ENCODE assay signal across 1 cellular context in the genomic region with DNA sequence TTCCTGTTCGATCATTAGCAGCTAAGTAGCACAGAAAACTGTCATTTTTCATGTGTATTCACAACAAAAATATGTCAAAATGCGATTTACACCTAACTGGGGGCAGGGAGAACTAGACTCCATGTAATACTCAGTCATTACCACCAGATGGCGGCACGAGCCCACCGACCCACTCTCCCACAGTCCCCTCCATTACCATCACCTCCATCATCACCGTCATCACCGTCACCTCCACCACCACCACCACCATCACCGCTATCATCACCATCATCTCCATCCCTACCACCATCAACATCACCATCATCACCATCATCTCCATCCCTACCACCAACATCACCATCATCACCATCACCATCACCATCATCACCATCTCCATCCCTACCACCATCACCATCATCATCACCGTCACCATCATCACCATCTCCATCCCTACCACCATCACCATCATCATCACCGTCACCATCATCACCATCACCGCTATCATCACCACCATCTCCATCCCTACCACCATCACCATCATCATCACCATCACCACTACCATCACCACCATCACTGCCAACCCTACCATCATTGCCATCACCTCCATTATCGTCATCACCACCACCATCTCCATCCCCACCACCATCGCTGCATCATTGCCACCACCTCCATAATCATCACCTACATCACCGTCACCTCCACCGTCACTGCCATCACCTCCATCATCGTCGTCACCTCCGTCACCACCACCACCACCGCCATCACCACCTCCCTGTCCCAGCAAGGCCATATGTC.
TF ChIP-seq lines count a peak whose summit lies in the region.

No MANE protein-coding gene starts in this region.

TF ChIP-seq in K562, 482 proteins besides CTCF, POLR2A, EP300 and RAD21 (continued from another document and continues in another):
- TF ChIP-seq, protein P1, sequence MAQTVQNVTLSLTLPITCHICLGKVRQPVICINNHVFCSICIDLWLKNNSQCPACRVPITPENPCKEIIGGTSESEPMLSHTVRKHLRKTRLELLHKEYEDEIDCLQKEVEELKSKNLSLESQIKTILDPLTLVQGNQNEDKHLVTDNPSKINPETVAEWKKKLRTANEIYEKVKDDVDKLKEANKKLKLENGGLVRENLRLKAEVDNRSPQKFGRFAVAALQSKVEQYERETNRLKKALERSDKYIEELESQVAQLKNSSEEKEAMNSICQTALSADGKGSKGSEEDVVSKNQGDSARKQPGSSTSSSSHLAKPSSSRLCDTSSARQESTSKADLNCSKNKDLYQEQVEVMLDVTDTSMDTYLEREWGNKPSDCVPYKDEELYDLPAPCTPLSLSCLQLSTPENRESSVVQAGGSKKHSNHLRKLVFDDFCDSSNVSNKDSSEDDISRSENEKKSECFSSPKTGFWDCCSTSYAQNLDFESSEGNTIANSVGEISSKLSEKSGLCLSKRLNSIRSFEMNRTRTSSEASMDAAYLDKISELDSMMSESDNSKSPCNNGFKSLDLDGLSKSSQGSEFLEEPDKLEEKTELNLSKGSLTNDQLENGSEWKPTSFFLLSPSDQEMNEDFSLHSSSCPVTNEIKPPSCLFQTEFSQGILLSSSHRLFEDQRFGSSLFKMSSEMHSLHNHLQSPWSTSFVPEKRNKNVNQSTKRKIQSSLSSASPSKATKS (CRISPR knock-in tag; IDR thresholded peaks at IDR 0.05): no peak
- peak; percentile 60 for TF ChIP-seq DPF2 (IDR thresholded peaks at IDR 0.05)
- TF ChIP-seq PRMT5 (CRISPR knock-in tag; IDR thresholded peaks at IDR 0.05): no peak
- peak; percentile 54 for TF ChIP-seq ARID1B (IDR thresholded peaks at IDR 0.05)
- TF ChIP-seq TAF15 (IDR thresholded peaks at IDR 0.05; ENCODE audit: low read depth, low read length): no peak
- TF ChIP-seq RHOXF2B (CRISPR knock-in tag; conservative IDR thresholded peaks at IDR 0.05): no peak
- TF ChIP-seq, protein P2, sequence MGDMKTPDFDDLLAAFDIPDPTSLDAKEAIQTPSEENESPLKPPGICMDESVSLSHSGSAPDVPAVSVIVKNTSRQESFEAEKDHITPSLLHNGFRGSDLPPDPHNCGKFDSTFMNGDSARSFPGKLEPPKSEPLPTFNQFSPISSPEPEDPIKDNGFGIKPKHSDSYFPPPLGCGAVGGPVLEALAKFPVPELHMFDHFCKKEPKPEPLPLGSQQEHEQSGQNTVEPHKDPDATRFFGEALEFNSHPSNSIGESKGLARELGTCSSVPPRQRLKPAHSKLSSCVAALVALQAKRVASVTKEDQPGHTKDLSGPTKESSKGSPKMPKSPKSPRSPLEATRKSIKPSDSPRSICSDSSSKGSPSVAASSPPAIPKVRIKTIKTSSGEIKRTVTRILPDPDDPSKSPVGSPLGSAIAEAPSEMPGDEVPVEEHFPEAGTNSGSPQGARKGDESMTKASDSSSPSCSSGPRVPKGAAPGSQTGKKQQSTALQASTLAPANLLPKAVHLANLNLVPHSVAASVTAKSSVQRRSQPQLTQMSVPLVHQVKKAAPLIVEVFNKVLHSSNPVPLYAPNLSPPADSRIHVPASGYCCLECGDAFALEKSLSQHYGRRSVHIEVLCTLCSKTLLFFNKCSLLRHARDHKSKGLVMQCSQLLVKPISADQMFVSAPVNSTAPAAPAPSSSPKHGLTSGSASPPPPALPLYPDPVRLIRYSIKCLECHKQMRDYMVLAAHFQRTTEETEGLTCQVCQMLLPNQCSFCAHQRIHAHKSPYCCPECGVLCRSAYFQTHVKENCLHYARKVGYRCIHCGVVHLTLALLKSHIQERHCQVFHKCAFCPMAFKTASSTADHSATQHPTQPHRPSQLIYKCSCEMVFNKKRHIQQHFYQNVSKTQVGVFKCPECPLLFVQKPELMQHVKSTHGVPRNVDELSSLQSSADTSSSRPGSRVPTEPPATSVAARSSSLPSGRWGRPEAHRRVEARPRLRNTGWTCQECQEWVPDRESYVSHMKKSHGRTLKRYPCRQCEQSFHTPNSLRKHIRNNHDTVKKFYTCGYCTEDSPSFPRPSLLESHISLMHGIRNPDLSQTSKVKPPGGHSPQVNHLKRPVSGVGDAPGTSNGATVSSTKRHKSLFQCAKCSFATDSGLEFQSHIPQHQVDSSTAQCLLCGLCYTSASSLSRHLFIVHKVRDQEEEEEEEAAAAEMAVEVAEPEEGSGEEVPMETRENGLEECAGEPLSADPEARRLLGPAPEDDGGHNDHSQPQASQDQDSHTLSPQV (IDR thresholded peaks at IDR 0.05): no peak
- TF ChIP-seq CHCHD3 (CRISPR knock-in tag; IDR thresholded peaks at IDR 0.05): no peak
- peak; percentile 22 for TF ChIP-seq ASH1L (IDR thresholded peaks at IDR 0.05; ENCODE audit: borderline replicate concordance, low read depth, partially characterized antibody)
- no peak for TF ChIP-seq RBFOX2 (IDR thresholded peaks at IDR 0.05; ENCODE audit: low read depth, low read length)
- no peak for TF ChIP-seq TEAD1 (CRISPR knock-in tag; IDR thresholded peaks at IDR 0.05)
- no peak for TF ChIP-seq NFYB (IDR thresholded peaks at IDR 0.05; ENCODE audit: extremely low read depth, insufficient read length)
- no peak for TF ChIP-seq SIN3A (IDR thresholded peaks at IDR 0.05; ENCODE audit: borderline replicate concordance in 2 of 2, control insufficient read depth in 1 of 2, low read depth in 2 of 2, low read length in 2 of 2)
- TF ChIP-seq, protein P3, sequence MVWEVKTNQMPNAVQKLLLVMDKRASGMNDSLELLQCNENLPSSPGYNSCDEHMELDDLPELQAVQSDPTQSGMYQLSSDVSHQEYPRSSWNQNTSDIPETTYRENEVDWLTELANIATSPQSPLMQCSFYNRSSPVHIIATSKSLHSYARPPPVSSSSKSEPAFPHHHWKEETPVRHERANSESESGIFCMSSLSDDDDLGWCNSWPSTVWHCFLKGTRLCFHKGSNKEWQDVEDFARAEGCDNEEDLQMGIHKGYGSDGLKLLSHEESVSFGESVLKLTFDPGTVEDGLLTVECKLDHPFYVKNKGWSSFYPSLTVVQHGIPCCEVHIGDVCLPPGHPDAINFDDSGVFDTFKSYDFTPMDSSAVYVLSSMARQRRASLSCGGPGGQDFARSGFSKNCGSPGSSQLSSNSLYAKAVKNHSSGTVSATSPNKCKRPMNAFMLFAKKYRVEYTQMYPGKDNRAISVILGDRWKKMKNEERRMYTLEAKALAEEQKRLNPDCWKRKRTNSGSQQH (CRISPR knock-in tag; IDR thresholded peaks at IDR 0.05): peak; percentile 86
- TF ChIP-seq ZNF239 (CRISPR knock-in tag; IDR thresholded peaks at IDR 0.05): no peak
- no peak for TF ChIP-seq CHD1 (IDR thresholded peaks at IDR 0.05; ENCODE audit: low read length)
- TF ChIP-seq HNRNPL (IDR thresholded peaks at IDR 0.05; ENCODE audit: low read depth, low read length): no peak
- TF ChIP-seq, protein P4, sequence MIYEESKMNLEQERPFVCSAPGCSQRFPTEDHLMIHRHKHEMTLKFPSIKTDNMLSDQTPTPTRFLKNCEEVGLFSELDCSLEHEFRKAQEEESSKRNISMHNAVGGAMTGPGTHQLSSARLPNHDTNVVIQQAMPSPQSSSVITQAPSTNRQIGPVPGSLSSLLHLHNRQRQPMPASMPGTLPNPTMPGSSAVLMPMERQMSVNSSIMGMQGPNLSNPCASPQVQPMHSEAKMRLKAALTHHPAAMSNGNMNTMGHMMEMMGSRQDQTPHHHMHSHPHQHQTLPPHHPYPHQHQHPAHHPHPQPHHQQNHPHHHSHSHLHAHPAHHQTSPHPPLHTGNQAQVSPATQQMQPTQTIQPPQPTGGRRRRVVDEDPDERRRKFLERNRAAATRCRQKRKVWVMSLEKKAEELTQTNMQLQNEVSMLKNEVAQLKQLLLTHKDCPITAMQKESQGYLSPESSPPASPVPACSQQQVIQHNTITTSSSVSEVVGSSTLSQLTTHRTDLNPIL (CRISPR knock-in tag; IDR thresholded peaks at IDR 0.05): no peak
- TF ChIP-seq TRIM28 (IDR thresholded peaks at IDR 0.05): no peak
- no peak for TF ChIP-seq ADNP (tag; IDR thresholded peaks at IDR 0.05)
- TF ChIP-seq, protein P5, sequence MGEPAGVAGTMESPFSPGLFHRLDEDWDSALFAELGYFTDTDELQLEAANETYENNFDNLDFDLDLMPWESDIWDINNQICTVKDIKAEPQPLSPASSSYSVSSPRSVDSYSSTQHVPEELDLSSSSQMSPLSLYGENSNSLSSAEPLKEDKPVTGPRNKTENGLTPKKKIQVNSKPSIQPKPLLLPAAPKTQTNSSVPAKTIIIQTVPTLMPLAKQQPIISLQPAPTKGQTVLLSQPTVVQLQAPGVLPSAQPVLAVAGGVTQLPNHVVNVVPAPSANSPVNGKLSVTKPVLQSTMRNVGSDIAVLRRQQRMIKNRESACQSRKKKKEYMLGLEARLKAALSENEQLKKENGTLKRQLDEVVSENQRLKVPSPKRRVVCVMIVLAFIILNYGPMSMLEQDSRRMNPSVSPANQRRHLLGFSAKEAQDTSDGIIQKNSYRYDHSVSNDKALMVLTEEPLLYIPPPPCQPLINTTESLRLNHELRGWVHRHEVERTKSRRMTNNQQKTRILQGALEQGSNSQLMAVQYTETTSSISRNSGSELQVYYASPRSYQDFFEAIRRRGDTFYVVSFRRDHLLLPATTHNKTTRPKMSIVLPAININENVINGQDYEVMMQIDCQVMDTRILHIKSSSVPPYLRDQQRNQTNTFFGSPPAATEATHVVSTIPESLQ (CRISPR knock-in tag; IDR thresholded peaks at IDR 0.05): no peak
- TF ChIP-seq, protein P6, sequence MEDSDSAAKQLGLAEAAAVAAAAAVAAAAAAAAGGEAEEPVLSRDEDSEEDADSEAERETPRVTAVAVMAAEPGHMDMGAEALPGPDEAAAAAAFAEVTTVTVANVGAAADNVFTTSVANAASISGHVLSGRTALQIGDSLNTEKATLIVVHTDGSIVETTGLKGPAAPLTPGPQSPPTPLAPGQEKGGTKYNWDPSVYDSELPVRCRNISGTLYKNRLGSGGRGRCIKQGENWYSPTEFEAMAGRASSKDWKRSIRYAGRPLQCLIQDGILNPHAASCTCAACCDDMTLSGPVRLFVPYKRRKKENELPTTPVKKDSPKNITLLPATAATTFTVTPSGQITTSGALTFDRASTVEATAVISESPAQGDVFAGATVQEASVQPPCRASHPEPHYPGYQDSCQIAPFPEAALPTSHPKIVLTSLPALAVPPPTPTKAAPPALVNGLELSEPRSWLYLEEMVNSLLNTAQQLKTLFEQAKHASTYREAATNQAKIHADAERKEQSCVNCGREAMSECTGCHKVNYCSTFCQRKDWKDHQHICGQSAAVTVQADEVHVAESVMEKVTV (CRISPR knock-in tag; IDR thresholded peaks at IDR 0.05): peak; percentile 60
- TF ChIP-seq ZNF197 (CRISPR knock-in tag; IDR thresholded peaks at IDR 0.05; ENCODE audit: low read depth): no peak
- TF ChIP-seq ZNF124 (CRISPR knock-in tag; IDR thresholded peaks at IDR 0.05): no peak
- TF ChIP-seq HDAC8 (tag; IDR thresholded peaks at IDR 0.05): no peak
- TF ChIP-seq MTA1 (IDR thresholded peaks at IDR 0.05; ENCODE audit: borderline replicate concordance): peak; percentile 42; the same call in 1 of the 2 replicates
- TF ChIP-seq DMBX1 (CRISPR knock-in tag; IDR thresholded peaks at IDR 0.05; ENCODE audit: borderline replicate concordance): no peak
- peak; percentile 65 for TF ChIP-seq SUPT5H (IDR thresholded peaks at IDR 0.05)
- no peak for TF ChIP-seq ZNF695 (CRISPR knock-in tag; IDR thresholded peaks at IDR 0.05)
- no peak for TF ChIP-seq SAFB2 (IDR thresholded peaks at IDR 0.05; ENCODE audit: borderline replicate concordance, low read depth, low read length, severe bottlenecking)
- no peak for TF ChIP-seq RUNX1 (IDR thresholded peaks at IDR 0.05; ENCODE audit: low read depth)
- TF ChIP-seq, protein P7, sequence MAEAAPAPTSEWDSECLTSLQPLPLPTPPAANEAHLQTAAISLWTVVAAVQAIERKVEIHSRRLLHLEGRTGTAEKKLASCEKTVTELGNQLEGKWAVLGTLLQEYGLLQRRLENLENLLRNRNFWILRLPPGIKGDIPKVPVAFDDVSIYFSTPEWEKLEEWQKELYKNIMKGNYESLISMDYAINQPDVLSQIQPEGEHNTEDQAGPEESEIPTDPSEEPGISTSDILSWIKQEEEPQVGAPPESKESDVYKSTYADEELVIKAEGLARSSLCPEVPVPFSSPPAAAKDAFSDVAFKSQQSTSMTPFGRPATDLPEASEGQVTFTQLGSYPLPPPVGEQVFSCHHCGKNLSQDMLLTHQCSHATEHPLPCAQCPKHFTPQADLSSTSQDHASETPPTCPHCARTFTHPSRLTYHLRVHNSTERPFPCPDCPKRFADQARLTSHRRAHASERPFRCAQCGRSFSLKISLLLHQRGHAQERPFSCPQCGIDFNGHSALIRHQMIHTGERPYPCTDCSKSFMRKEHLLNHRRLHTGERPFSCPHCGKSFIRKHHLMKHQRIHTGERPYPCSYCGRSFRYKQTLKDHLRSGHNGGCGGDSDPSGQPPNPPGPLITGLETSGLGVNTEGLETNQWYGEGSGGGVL (CRISPR knock-in tag; IDR thresholded peaks at IDR 0.05): no peak
- no peak for TF ChIP-seq ZC3H4 (CRISPR knock-in tag; IDR thresholded peaks at IDR 0.05; ENCODE audit: borderline replicate concordance)
- TF ChIP-seq ELF4 (CRISPR knock-in tag; IDR thresholded peaks at IDR 0.05): peak; percentile 73; the same call in 1 of the 2 replicates
- TF ChIP-seq, protein P8, sequence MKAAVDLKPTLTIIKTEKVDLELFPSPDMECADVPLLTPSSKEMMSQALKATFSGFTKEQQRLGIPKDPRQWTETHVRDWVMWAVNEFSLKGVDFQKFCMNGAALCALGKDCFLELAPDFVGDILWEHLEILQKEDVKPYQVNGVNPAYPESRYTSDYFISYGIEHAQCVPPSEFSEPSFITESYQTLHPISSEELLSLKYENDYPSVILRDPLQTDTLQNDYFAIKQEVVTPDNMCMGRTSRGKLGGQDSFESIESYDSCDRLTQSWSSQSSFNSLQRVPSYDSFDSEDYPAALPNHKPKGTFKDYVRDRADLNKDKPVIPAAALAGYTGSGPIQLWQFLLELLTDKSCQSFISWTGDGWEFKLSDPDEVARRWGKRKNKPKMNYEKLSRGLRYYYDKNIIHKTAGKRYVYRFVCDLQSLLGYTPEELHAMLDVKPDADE (conservative IDR thresholded peaks at IDR 0.05; ENCODE audit: control insufficient read depth, low read depth, low read length): no peak
- TF ChIP-seq, protein P9, sequence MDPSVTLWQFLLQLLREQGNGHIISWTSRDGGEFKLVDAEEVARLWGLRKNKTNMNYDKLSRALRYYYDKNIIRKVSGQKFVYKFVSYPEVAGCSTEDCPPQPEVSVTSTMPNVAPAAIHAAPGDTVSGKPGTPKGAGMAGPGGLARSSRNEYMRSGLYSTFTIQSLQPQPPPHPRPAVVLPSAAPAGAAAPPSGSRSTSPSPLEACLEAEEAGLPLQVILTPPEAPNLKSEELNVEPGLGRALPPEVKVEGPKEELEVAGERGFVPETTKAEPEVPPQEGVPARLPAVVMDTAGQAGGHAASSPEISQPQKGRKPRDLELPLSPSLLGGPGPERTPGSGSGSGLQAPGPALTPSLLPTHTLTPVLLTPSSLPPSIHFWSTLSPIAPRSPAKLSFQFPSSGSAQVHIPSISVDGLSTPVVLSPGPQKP (CRISPR knock-in tag; IDR thresholded peaks at IDR 0.05): no peak
- TF ChIP-seq SMARCA4 (IDR thresholded peaks at IDR 0.05): peak; percentile 23; the same call in 1 of the 2 replicates
- no peak for TF ChIP-seq HMGN3 (IDR thresholded peaks at IDR 0.05; ENCODE audit: borderline replicate concordance, extremely low read depth, insufficient read length, low read depth, low read length)
- TF ChIP-seq KAT7 (CRISPR knock-in tag; IDR thresholded peaks at IDR 0.05; ENCODE audit: borderline replicate concordance): no peak
- TF ChIP-seq FOXA3 (CRISPR knock-in tag; conservative IDR thresholded peaks at IDR 0.05 in 1 of 2, IDR thresholded peaks at IDR 0.05 in 1 of 2): no peak
- TF ChIP-seq ZC3H8 (IDR thresholded peaks at IDR 0.05): 0 out of 2 replicates have a peak, but pooled peaks have one; percentile 75
- no peak for TF ChIP-seq ZNF134 (CRISPR knock-in tag; conservative IDR thresholded peaks at IDR 0.05)
- no peak for TF ChIP-seq ZNF146 (CRISPR knock-in tag; IDR thresholded peaks at IDR 0.05; ENCODE audit: unreplicated experiment)
- TF ChIP-seq TGIF2 (CRISPR knock-in tag; IDR thresholded peaks at IDR 0.05): no peak
- no peak for TF ChIP-seq ZNF507 (tag; conservative IDR thresholded peaks at IDR 0.05)
- no peak for TF ChIP-seq CCNT2 (IDR thresholded peaks at IDR 0.05; ENCODE audit: borderline replicate concordance, extremely low read depth, insufficient read length, low read depth, low read length)
- peak; percentile 95 for TF ChIP-seq SMC3 (conservative IDR thresholded peaks at IDR 0.05; ENCODE audit: insufficient read depth, low read depth, low read length)
